ENCODE assay signal across 23 cellular contexts in genomic region chr18:24603151-24603550, GRCh38.
A peak's percentile ranks its signal among the peaks of the same experiment; 100 is the strongest.
DNase-seq lines count a peak whose midpoint lies in the region; ATAC-seq, FAIRE-seq and TF ChIP-seq lines count a peak whose summit lies in the region.
"Had no signal": no experiment of that assay in that cellular context is flagged by ENCODE, and none has a peak within 500 bp of the region (broad histone marks: within the 10 kb centered on the region; RNA-seq: fewer than 3 reads in every experiment).

No MANE protein-coding gene starts in this region.

- no peak overlapping the region for H3K4me3 Mint-ChIP-seq in WTC11
- H3K4me3 Mint-ChIP-seq in stimulated activated effector memory CD8-positive, alpha-beta T cell treated with anti-CD3 and anti-CD28 coated beads, Interleukin-12 subunit alpha, Interleukin-12 subunit beta, amount 100 ng/mL, for 72 hours = no peak overlapping the region
- H3K4me3 Mint-ChIP-seq: CD14-positive monocyte; CD8-positive, alpha-beta memory T cell; H9 had no signal

- peak; percentile 92 for FAIRE-seq in G401.6 (lab: Jason Lieb, UNC)
- FAIRE-seq: GM18507 had no signal

- peaks cover 23% of the 10 kb centered on the region for H3K4me1 Mint-ChIP-seq in WTC11
- no peaks in the 10 kb centered on the region for H3K4me1 Mint-ChIP-seq in stimulated activated effector memory CD8-positive, alpha-beta T cell treated with anti-CD3 and anti-CD28 coated beads, Interleukin-12 subunit alpha, Interleukin-12 subunit beta, amount 100 ng/mL, for 72 hours
- H3K4me1 Mint-ChIP-seq: CD14-positive monocyte; CD8-positive, alpha-beta memory T cell had no signal

- ATAC-seq in WTC11 = peak; percentile 20; the same call in 1 of the 2 replicates
- ATAC-seq in GM21717 (IDR thresholded peaks at IDR 0.05; ENCODE audit: unreplicated experiment) = no peak
- ATAC-seq in GM21381 (IDR thresholded peaks at IDR 0.05; ENCODE audit: unreplicated experiment) = no peak
- no peak for ATAC-seq in stimulated activated effector memory CD8-positive, alpha-beta T cell treated with anti-CD3 and anti-CD28 coated beads, Interleukin-12 subunit alpha, Interleukin-12 subunit beta, amount 100 ng/mL, for 72 hours
- ATAC-seq: PC-3 had no signal

- no peaks in the 10 kb centered on the region for H3K9me3 Mint-ChIP-seq in WTC11
- H3K9me3 Mint-ChIP-seq in stimulated activated effector memory CD8-positive, alpha-beta T cell treated with anti-CD3 and anti-CD28 coated beads, Interleukin-12 subunit alpha, Interleukin-12 subunit beta, amount 100 ng/mL, for 72 hours = no peaks in the 10 kb centered on the region
- H3K9me3 Mint-ChIP-seq: CD14-positive monocyte; CD8-positive, alpha-beta memory T cell; H9 had no signal

- no peak for TF ChIP-seq CTCF in WTC11 (IDR thresholded peaks at IDR 0.05)

- DNase-seq in WTC11 (ENCODE audit: low spot score) = no peak
- DNase-seq in fibroblast of gingiva (ENCODE audit: low read depth) = peak; percentile 7
- no peak for DNase-seq in stimulated activated effector memory CD8-positive, alpha-beta T cell treated with anti-CD3 and anti-CD28 coated beads, Interleukin-12 subunit alpha, Interleukin-12 subunit beta, amount 100 ng/mL, for 72 hours (ENCODE audit: low spot score in 2 of 2)
- no peak for DNase-seq in NCI-H1105 treated with DMSO at 0.1 percent for 48 hours (lab: John Stamatoyannopoulos, UW)
- DNase-seq: BE2C; CD8-positive, alpha-beta memory T cell; DND-41; H9; KBM-7; MV-4-11; NCI-H1105; NCI-H1694; NCI-H2029 treated with DMSO at 0.1 percent for 48 hours; NCI-H446 treated with DMSO at 0.1 percent for 48 hours; NCI-H526; NK-92 treated with Interleukin-12 subunit alpha and Interleukin-12 subunit beta, amount 100 ng/mL, for 24 hours; PC-3; SW 1271 had no signal

- CTCF ChIA-PET in WTC11 (lab: Charles Lee) = interaction anchor here (2.6 kb wide), 1 partner anchor 123 kb away, joined by 24 read pairs; no protein-coding TSS in a partner anchor

- POLR2A ChIA-PET in WTC11 (lab: Charles Lee) = interaction anchor here (0.5 kb wide), 1 partner anchor 1067 kb away, joined by 3 read pairs; no protein-coding TSS in a partner anchor

- H3K27me3 Mint-ChIP-seq in WTC11 (ENCODE audit: low read depth) = no peaks in the 10 kb centered on the region

- no peak overlapping the region for H3K27ac Mint-ChIP-seq in WTC11
- no peak overlapping the region for H3K27ac Mint-ChIP-seq in stimulated activated effector memory CD8-positive, alpha-beta T cell treated with anti-CD3 and anti-CD28 coated beads, Interleukin-12 subunit alpha, Interleukin-12 subunit beta, amount 100 ng/mL, for 72 hours
- H3K27ac Mint-ChIP-seq: CD14-positive monocyte; CD8-positive, alpha-beta memory T cell had no signal

- H3K36me3 Mint-ChIP-seq in WTC11 = no peaks in the 10 kb centered on the region
- H3K36me3 Mint-ChIP-seq in stimulated activated effector memory CD8-positive, alpha-beta T cell treated with anti-CD3 and anti-CD28 coated beads, Interleukin-12 subunit alpha, Interleukin-12 subunit beta, amount 100 ng/mL, for 72 hours = no peaks in the 10 kb centered on the region
- H3K36me3 Mint-ChIP-seq: CD14-positive monocyte; CD8-positive, alpha-beta memory T cell had no signal

TF ChIP-seq in WTC11, 78 proteins besides CTCF, POLR2A, EP300 and RAD21:
- no peak for TF ChIP-seq PRRX2 (CRISPR knock-in tag; IDR thresholded peaks at IDR 0.05)
- no peak for TF ChIP-seq USF2 (CRISPR knock-in tag; IDR thresholded peaks at IDR 0.05)
- TF ChIP-seq GTF2I (CRISPR knock-in tag; conservative IDR thresholded peaks at IDR 0.05) = no peak
- TF ChIP-seq OVOL2 (CRISPR knock-in tag; IDR thresholded peaks at IDR 0.05; ENCODE audit: borderline replicate concordance) = no peak
- no peak for TF ChIP-seq CREM (CRISPR knock-in tag; IDR thresholded peaks at IDR 0.05)
- TF ChIP-seq ZNF423 (CRISPR knock-in tag; IDR thresholded peaks at IDR 0.05) = no peak
- TF ChIP-seq GABPB1 (CRISPR knock-in tag; IDR thresholded peaks at IDR 0.05) = no peak
- TF ChIP-seq, protein P1, sequence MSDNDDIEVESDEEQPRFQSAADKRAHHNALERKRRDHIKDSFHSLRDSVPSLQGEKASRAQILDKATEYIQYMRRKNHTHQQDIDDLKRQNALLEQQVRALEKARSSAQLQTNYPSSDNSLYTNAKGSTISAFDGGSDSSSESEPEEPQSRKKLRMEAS (CRISPR knock-in tag; IDR thresholded peaks at IDR 0.05) = no peak
- TF ChIP-seq NFYB (CRISPR knock-in tag; conservative IDR thresholded peaks at IDR 0.05; ENCODE audit: low read depth) = no peak
- TF ChIP-seq ZSCAN18 (CRISPR knock-in tag; IDR thresholded peaks at IDR 0.05) = no peak
- TF ChIP-seq STAT6 (CRISPR knock-in tag; conservative IDR thresholded peaks at IDR 0.05; ENCODE audit: low read depth) = no peak
- no peak for TF ChIP-seq SMAD3 (CRISPR knock-in tag; IDR thresholded peaks at IDR 0.05; ENCODE audit: borderline replicate concordance)
- TF ChIP-seq SP1 (CRISPR knock-in tag; conservative IDR thresholded peaks at IDR 0.05) = no peak
- no peak for TF ChIP-seq JUN (CRISPR knock-in tag; IDR thresholded peaks at IDR 0.05)
- no peak for TF ChIP-seq ZNF671 (CRISPR knock-in tag; IDR thresholded peaks at IDR 0.05)
- TF ChIP-seq JAZF1 (CRISPR knock-in tag; IDR thresholded peaks at IDR 0.05) = no peak
- TF ChIP-seq ESRRA (CRISPR knock-in tag; IDR thresholded peaks at IDR 0.05; ENCODE audit: borderline replicate concordance) = no peak
- TF ChIP-seq NR3C1 (CRISPR knock-in tag; conservative IDR thresholded peaks at IDR 0.05; ENCODE audit: low read depth) = no peak
